In genomic region chr17:64042700-64043485, GRCh38 we compare ENCODE assay signal across 20 cellular contexts. TPM values are rescaled to one million over a fixed set of nuclear protein-coding genes. Genes with fewer than 3 reads are reported as not detected.
A peak's percentile ranks its signal among the peaks of the same experiment; 100 is the strongest.
DNase-seq lines count a peak whose midpoint lies in the region; ATAC-seq and TF ChIP-seq lines count a peak whose summit lies in the region.
"Had no signal": no experiment of that assay in that cellular context is flagged by ENCODE, and none has a peak within 500 bp of the region (broad histone marks: within the 10 kb centered on the region; RNA-seq: fewer than 3 reads in every experiment).

No MANE protein-coding gene starts in this region.

- peak overlapping the region; percentile 72 for H3K27ac Mint-ChIP-seq in CD4-positive, alpha-beta T cell
- peak overlapping the region; percentile 85 for H3K27ac Mint-ChIP-seq in activated T-helper 17 cell treated with anti-CD3 and anti-CD28 coated beads, Interleukin-2, amount 50 U/mL, for 72 hours
- H3K27ac Mint-ChIP-seq: B cell had no signal

- no peak for ATAC-seq in CD4-positive, alpha-beta T cell (ENCODE audit: poor library complexity)
- no peak for ATAC-seq in activated T-helper 17 cell treated with anti-CD3 and anti-CD28 coated beads, Interleukin-2, amount 50 U/mL, for 72 hours (replicated peaks)
- ATAC-seq in left lobe of liver, result peak; percentile 9
- peak; percentile 48 for ATAC-seq in sciatic nerve
- ATAC-seq: HCT116, SK-N-SH treated with all-trans-retinoic acid at 6 μM for 48 hours had no signal

- H3K4me3 Mint-ChIP-seq in CD4-positive, alpha-beta T cell, result no peak overlapping the region
- peak overlapping the region; percentile 27 for H3K4me3 Mint-ChIP-seq in activated T-helper 17 cell treated with anti-CD3 and anti-CD28 coated beads, Interleukin-2, amount 50 U/mL, for 72 hours
- H3K4me3 Mint-ChIP-seq: B cell, CD14-positive monocyte had no signal

- H3K4me1 Mint-ChIP-seq in CD4-positive, alpha-beta T cell (ENCODE audit: low read depth), result peaks cover 11% of the 10 kb centered on the region
- peaks cover 25% of the 10 kb centered on the region for H3K4me1 Mint-ChIP-seq in activated T-helper 17 cell treated with anti-CD3 and anti-CD28 coated beads, Interleukin-2, amount 50 U/mL, for 72 hours
- H3K4me1 Mint-ChIP-seq: B cell, CD14-positive monocyte had no signal

- DNase-seq in CD4-positive, alpha-beta T cell, result no peak
- DNase-seq in left lobe of liver (ENCODE audit: low spot score) (no peak), sciatic nerve (ENCODE audit: low spot score) (no peak), DMS 273 (lab: John Stamatoyannopoulos, UW; ENCODE audit: unreplicated experiment) (no peak), NOMO-1 treated with DMSO at 0.1 percent for 48 hours (lab: John Stamatoyannopoulos, UW; ENCODE audit: unreplicated experiment) (no peak), NCI-H1092 (lab: John Stamatoyannopoulos, UW) (no peak)
- DNase-seq: DMS79, MG63, NCI-H1048, NCI-H146, NCI-H2029, NCI-H2227 treated with DMSO at 0.1 percent for 48 hours, NCI-H510A treated with DMSO at 0.1 percent for 48 hours, NCI-H748 treated with DMSO at 0.1 percent for 48 hours had no signal

- no peaks in the 10 kb centered on the region for H3K27me3 Mint-ChIP-seq in CD4-positive, alpha-beta T cell
- no peaks in the 10 kb centered on the region for H3K27me3 Mint-ChIP-seq in activated T-helper 17 cell treated with anti-CD3 and anti-CD28 coated beads, Interleukin-2, amount 50 U/mL, for 72 hours
- H3K27me3 Mint-ChIP-seq: B cell had no signal

- H3K36me3 Mint-ChIP-seq in CD4-positive, alpha-beta T cell (ENCODE audit: low read depth), result peaks cover 75% of the 10 kb centered on the region
- H3K36me3 Mint-ChIP-seq in activated T-helper 17 cell treated with anti-CD3 and anti-CD28 coated beads, Interleukin-2, amount 50 U/mL, for 72 hours (ENCODE audit: low read depth), result peaks cover 100% of the 10 kb centered on the region

- POLR2A ChIA-PET in CD4-positive, alpha-beta T cell (lab: Charles Lee), result interaction anchor here (0.8 to 2.9 kb wide), 10 partner anchors 8 to 106 kb away, joined by 3 to 19 read pairs (median 4); partner anchors contain the start of gene ICAM2

- CTCF ChIA-PET in CD4-positive, alpha-beta T cell (lab: Charles Lee), result interaction anchor here (1.0 to 2.6 kb wide), 3 partner anchors 13 to 115 kb away, joined by 3 to 11 read pairs (median 3); no protein-coding TSS in a partner anchor

- TF ChIP-seq CTCF in CD4-positive, alpha-beta T cell (IDR thresholded peaks at IDR 0.05), result no peak

- H3K9me3 ChIP-seq in CD4-positive, alpha-beta T cell (ENCODE audit: control insufficient read depth, low read length), result no peaks in the 10 kb centered on the region
- H3K9me3 ChIP-seq: MG63 had no signal

- H3K9me3 Mint-ChIP-seq in CD4-positive, alpha-beta T cell, result no peaks in the 10 kb centered on the region
- H3K9me3 Mint-ChIP-seq in activated T-helper 17 cell treated with anti-CD3 and anti-CD28 coated beads, Interleukin-2, amount 50 U/mL, for 72 hours, result no peaks in the 10 kb centered on the region
- H3K9me3 Mint-ChIP-seq: CD14-positive monocyte had no signal

- no peak overlapping the region for H3K27ac ChIP-seq in CD4-positive, alpha-beta T cell (ENCODE audit: low read depth, low read length)

- intact Hi-C loops in CD4-positive, alpha-beta T cell (cut with DNase I, micrococcal nuclease), result no loop called here
- intact Hi-C loops in sciatic nerve (cut with DNase I), result no loop called here

- H3K27me3 ChIP-seq in CD4-positive, alpha-beta T cell (ENCODE audit: control insufficient read depth, insufficient read depth, low read length), result no peaks in the 10 kb centered on the region
- H3K27me3 ChIP-seq: MG63 had no signal

RNA-seq across cellular contexts. Expression of gene ICAM2, which starts 22.5 kb away (rescaled TPM):
- total RNA-seq in CD4-positive, alpha-beta T cell, result 10 to 100 TPM; 50.6 to 54.7 TPM
- 10 to 100 TPM; 43.0 to 54.9 TPM for total RNA-seq in activated T-helper 17 cell treated with anti-CD3 and anti-CD28 coated beads, Interleukin-2, amount 50 U/mL, for 72 hours
- total RNA-seq in left lobe of liver, result 5.3 TPM
- total RNA-seq in sciatic nerve, result 38.2 TPM

RNA-seq across cellular contexts. Expression of gene PRR29, which starts 44.7 kb away (rescaled TPM):
- total RNA-seq in CD4-positive, alpha-beta T cell, result under 1 TPM; 0.56 to 0.71 TPM
- total RNA-seq in activated T-helper 17 cell treated with anti-CD3 and anti-CD28 coated beads, Interleukin-2, amount 50 U/mL, for 72 hours, result 1 to 10 TPM; 2.9 to 3.2 TPM
- 0.18 TPM for total RNA-seq in left lobe of liver
- 1.0 TPM for total RNA-seq in sciatic nerve
- total RNA-seq: B cell, LHCN-M2 had no signal

Comparison
In these comparisons a context has a peak if more than half of its experiments do, and no peak if none do; other contexts are left out.
1. ATAC-seq: peak in left lobe of liver (single experiment) and sciatic nerve (single experiment); none in CD4-positive, alpha-beta T cell (single experiment) and activated T-helper 17 cell treated with anti-CD3 and anti-CD28 coated beads, Interleukin-2, amount 50 U/mL, for 72 hours (single experiment).